Comparison of ENCODE assay signal across 8 cellular contexts in genomic region chr9:95025213-95026170, GRCh38.
DNase-seq lines count a peak whose midpoint lies in the region; ATAC-seq and TF ChIP-seq lines count a peak whose summit lies in the region.

No MANE protein-coding gene starts in this region.

- DNase-seq in HK-2 (ENCODE audit: unreplicated experiment) (peak; percentile 47), astrocyte of the cerebellum (ENCODE audit: low read depth) (peak; percentile 65), kidney tubule cell (ENCODE audit: low spot score) (peak; percentile 97), Karpas-422 (no peak), 8988T (no peak)

- no peaks in the 10 kb centered on the region for H3K27me3 ChIP-seq in Karpas-422 (ENCODE audit: low read length)

- ATAC-seq in GM19455 (IDR thresholded peaks at IDR 0.05; ENCODE audit: unreplicated experiment): no peak
- no peak for ATAC-seq in HG02588 (IDR thresholded peaks at IDR 0.05; ENCODE audit: unreplicated experiment)

- no peaks in the 10 kb centered on the region for H3K9me3 ChIP-seq in Karpas-422 (ENCODE audit: low read length)

- H3K36me3 ChIP-seq in Karpas-422 (ENCODE audit: insufficient read depth, low read length): no peaks in the 10 kb centered on the region

- H3K27ac ChIP-seq in temporal lobe (ENCODE audit: low read depth, low read length) (peak overlapping the region; percentile 53), Karpas-422 (ENCODE audit: low read length) (no peak overlapping the region)

- H3K9ac ChIP-seq in Karpas-422 (ENCODE audit: low read length): no peak overlapping the region

- peaks cover 5% of the 10 kb centered on the region; the same call in 1 of the 2 replicates for H4K20me1 ChIP-seq in Karpas-422 (ENCODE audit: insufficient read depth, low read depth, low read length)

- H3K4me1 ChIP-seq in Karpas-422 (ENCODE audit: low read length): peaks cover 9% of the 10 kb centered on the region

- H3K4me3 ChIP-seq in astrocyte of the cerebellum (ENCODE audit: low read depth, low read length) (no peak overlapping the region), Karpas-422 (ENCODE audit: low read length) (no peak overlapping the region)

- H3K9me2 ChIP-seq in Karpas-422 (replicated peaks; ENCODE audit: insufficient read depth, low read length): no peaks in the 10 kb centered on the region

- no peak overlapping the region for H2AFZ ChIP-seq in Karpas-422 (ENCODE audit: low read length)

- TF ChIP-seq CTCF in astrocyte of the cerebellum (IDR thresholded peaks at IDR 0.05; ENCODE audit: low read depth, low read length, missing control alignments): peak; percentile 58

- H3K4me2 ChIP-seq in Karpas-422 (ENCODE audit: low read depth, low read length, poor library complexity, severe bottlenecking): no peak overlapping the region

- in situ Hi-C loops in astrocyte of the cerebellum (cut with HindIII; ENCODE audit: low sequenced_read_pairs): no loop called here

- H3K79me2 ChIP-seq in Karpas-422 (ENCODE audit: low read length): no peaks in the 10 kb centered on the region

Comparison
In these comparisons a context has a peak if more than half of its experiments do, and no peak if none do; other contexts are left out.
1. DNase-seq: peak in HK-2 (single experiment), astrocyte of the cerebellum (single experiment) and kidney tubule cell (single experiment); none in Karpas-422 (single experiment) and 8988T (single experiment).